8 cellular contexts compared by ENCODE assay signal in genomic region chr16:14974656-14975417, GRCh38. TPM values are rescaled to one million over a fixed set of nuclear protein-coding genes. Genes with fewer than 3 reads are reported as not detected.
DNase-seq lines count a peak whose midpoint lies in the region; ATAC-seq and TF ChIP-seq lines count a peak whose summit lies in the region.
"Not testable (repeated sequence)": the region's sequence is repeated elsewhere in the genome, so short reads cannot be mapped to it uniquely, and the experiment has no call there.

TSS of gene PDXDC1 (plus strand) at chr16:14975026. CDS start at chr16:14975200, 174 bp downstream.

- not testable (repeated sequence) for H3K9me3 Mint-ChIP-seq in T-helper 1 cell treated with Interleukin-12 subunit alpha and Interleukin-12 subunit beta and Interleukin-4 antibody, amounts not matched to agents 30 μg/mL and 1 μg/mL, for 36 hours; progenitor cell of endocrine pancreas (ENCODE audit: low read depth)

- not testable (repeated sequence) for TF ChIP-seq CTCF in left ventricle myocardium inferior (IDR thresholded peaks at IDR 0.05; ENCODE audit: borderline replicate concordance); progenitor cell of endocrine pancreas (IDR thresholded peaks at IDR 0.05; ENCODE audit: unreplicated experiment); upper lobe of right lung (IDR thresholded peaks at IDR 0.05)

- ATAC-seq in GM18498 (IDR thresholded peaks at IDR 0.05; ENCODE audit: unreplicated experiment) (peak; percentile 94), HG02885 (IDR thresholded peaks at IDR 0.05; ENCODE audit: poor library complexity, unreplicated experiment) (peak; percentile 93), upper lobe of right lung (peak; percentile 97)

- peak; percentile 81 for DNase-seq in NCI-H1694 treated with DMSO at 0.1 percent for 48 hours (lab: John Stamatoyannopoulos, UW)
- DNase-seq in amniotic stem cell (lab: John Stamatoyannopoulos, UW) = peak; percentile 86
- peak; percentile 95 for DNase-seq in left ventricle myocardium inferior
- peak; percentile 99 for DNase-seq in progenitor cell of endocrine pancreas (ENCODE audit: low spot score, unreplicated experiment)
- peak; percentile 99 for DNase-seq in upper lobe of right lung

- not testable (repeated sequence) for H3K36me3 ChIP-seq in left ventricle myocardium inferior, upper lobe of right lung

- H3K4me1 ChIP-seq in left ventricle myocardium inferior = peaks cover 37% of the 10 kb centered on the region
- peaks cover 23% of the 10 kb centered on the region for H3K4me1 ChIP-seq in upper lobe of right lung

- intact Hi-C loops in left ventricle myocardium inferior (cut with micrococcal nuclease); upper lobe of right lung (cut with DNase I): not testable (repeated sequence)

- peak within 1 kb of the TSS; percentile 83 for H3K4me3 Mint-ChIP-seq in T-helper 1 cell treated with Interleukin-12 subunit alpha and Interleukin-12 subunit beta and Interleukin-4 antibody, amounts not matched to agents 30 μg/mL and 1 μg/mL, for 36 hours
- H3K4me3 Mint-ChIP-seq in progenitor cell of endocrine pancreas (ENCODE audit: low read depth) = peak within 1 kb of the TSS; percentile 91

- peak within 1 kb of the TSS; percentile 79 for H3K27ac Mint-ChIP-seq in T-helper 1 cell treated with Interleukin-12 subunit alpha and Interleukin-12 subunit beta and Interleukin-4 antibody, amounts not matched to agents 30 μg/mL and 1 μg/mL, for 36 hours
- peak within 1 kb of the TSS; percentile 94 for H3K27ac Mint-ChIP-seq in progenitor cell of endocrine pancreas

- H3K27me3 ChIP-seq in left ventricle myocardium inferior (ENCODE audit: low read depth); upper lobe of right lung: not testable (repeated sequence)

- H3K4me3 ChIP-seq in left ventricle myocardium inferior (peak within 1 kb of the TSS; percentile 74), upper lobe of right lung (peak within 1 kb of the TSS; percentile 93)

- not testable (repeated sequence) for H3K27me3 Mint-ChIP-seq in T-helper 1 cell treated with Interleukin-12 subunit alpha and Interleukin-12 subunit beta and Interleukin-4 antibody, amounts not matched to agents 30 μg/mL and 1 μg/mL, for 36 hours (ENCODE audit: low read depth); progenitor cell of endocrine pancreas

- H3K4me1 Mint-ChIP-seq in T-helper 1 cell treated with Interleukin-12 subunit alpha and Interleukin-12 subunit beta and Interleukin-4 antibody, amounts not matched to agents 30 μg/mL and 1 μg/mL, for 36 hours (ENCODE audit: low read depth) = not testable (repeated sequence)
- peaks cover 32% of the 10 kb centered on the region for H3K4me1 Mint-ChIP-seq in progenitor cell of endocrine pancreas (ENCODE audit: low read depth)

- H3K36me3 Mint-ChIP-seq in T-helper 1 cell treated with Interleukin-12 subunit alpha and Interleukin-12 subunit beta and Interleukin-4 antibody, amounts not matched to agents 30 μg/mL and 1 μg/mL, for 36 hours (ENCODE audit: low read depth); progenitor cell of endocrine pancreas (ENCODE audit: insufficient read depth): not testable (repeated sequence)

- not testable (repeated sequence) for H3K9me3 ChIP-seq in left ventricle myocardium inferior (replicated peaks); upper lobe of right lung

- H3K27ac ChIP-seq in left ventricle myocardium inferior (replicated peaks) (peak within 1 kb of the TSS; percentile 94), upper lobe of right lung (peak within 1 kb of the TSS; percentile 93)

RNA-seq across cellular contexts. Expression of gene PDXDC1, which starts in this region (rescaled TPM):
- total RNA-seq in left ventricle myocardium inferior = 71.4 TPM
- 124 and 131 TPM in 2 replicates for total RNA-seq in progenitor cell of endocrine pancreas
- total RNA-seq in upper lobe of right lung = 100 TPM

Comparison
In these comparisons a context has a peak if more than half of its experiments do, and no peak if none do; other contexts are left out.
1. Peak in every context shown above with its lines: DNase-seq, ATAC-seq, H3K4me3 ChIP-seq and H3K27ac ChIP-seq.